Comparison of ENCODE assay signal across 36 cellular contexts in the genomic region with DNA sequence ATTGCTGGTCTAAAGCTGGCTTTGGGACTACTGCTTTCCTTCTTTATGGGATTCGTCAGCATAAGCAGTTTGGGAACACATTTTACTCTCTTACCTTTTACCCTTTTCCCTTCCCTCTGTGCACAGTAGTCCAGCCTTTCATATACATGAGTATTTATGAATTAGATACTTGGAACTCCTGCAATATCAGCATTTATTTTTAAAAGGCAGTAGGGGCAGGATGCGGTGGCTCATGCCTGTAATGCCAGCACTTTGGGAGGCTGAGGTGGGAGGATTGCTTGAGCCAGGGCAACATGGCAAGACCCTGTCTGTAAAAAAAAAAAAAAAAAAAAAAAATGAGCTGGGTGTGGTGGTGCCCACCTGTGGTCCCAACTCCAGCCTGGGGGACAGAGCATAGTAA.
"Had no signal": no experiment of that assay in that cellular context is flagged by ENCODE, and none has a peak within 500 bp of the region (broad histone marks: within the 10 kb centered on the region; RNA-seq: fewer than 3 reads in every experiment).

No MANE protein-coding gene starts in this region.

- H3K9ac ChIP-seq: SK-N-SH had no signal

- H3K27me3 Mint-ChIP-seq: activated CD4-positive, alpha-beta memory T cell treated with anti-CD3 and anti-CD28 coated beads, Interleukin-2, amount 10 ng/mL, durations not matched to agents 7 days and 5 days; activated naive CD4-positive, alpha-beta T cell treated with anti-CD3 and anti-CD28 coated beads, Interleukin-2, amount 50 U/mL, for 24 hours; activated naive CD8-positive, alpha-beta T cell treated with anti-CD3 and anti-CD28 coated beads, Interleukin-2, amount 10 ng/mL, durations not matched to agents 7 days and 5 days had no signal

- H3K9me3 Mint-ChIP-seq: activated CD4-positive, alpha-beta memory T cell treated with anti-CD3 and anti-CD28 coated beads, Interleukin-2, amount 10 ng/mL, durations not matched to agents 7 days and 5 days; activated naive CD4-positive, alpha-beta T cell treated with anti-CD3 and anti-CD28 coated beads, Interleukin-2, amount 50 U/mL, for 24 hours; activated T-helper 17 cell treated with anti-CD3 and anti-CD28 coated beads, Interleukin-2, amount 50 U/mL, for 72 hours had no signal

- H3K4me1 ChIP-seq: breast epithelium had no signal

- H3K4me3 Mint-ChIP-seq: activated CD4-positive, alpha-beta memory T cell treated with anti-CD3 and anti-CD28 coated beads, Interleukin-2, amount 10 ng/mL, durations not matched to agents 7 days and 5 days; activated CD8-positive, alpha-beta memory T cell treated with anti-CD3 and anti-CD28 coated beads, Interleukin-2, amount 10 ng/mL, durations not matched to agents 7 days and 5 days; activated naive CD4-positive, alpha-beta T cell treated with anti-CD3 and anti-CD28 coated beads, Interleukin-2, amount 50 U/mL, for 24 hours; activated naive CD8-positive, alpha-beta T cell treated with anti-CD3 and anti-CD28 coated beads, Interleukin-2, amount 10 ng/mL, durations not matched to agents 7 days and 5 days had no signal

- H3K9me3 ChIP-seq: ascending aorta, breast epithelium, Peyer's patch, SJSA1, SK-N-SH had no signal

- DNase-seq: activated CD4-positive, alpha-beta memory T cell treated with anti-CD3 and anti-CD28 coated beads, Interleukin-2, amount 10 ng/mL, durations not matched to agents 7 days and 5 days; activated CD4-positive, alpha-beta T cell treated with anti-CD3 and anti-CD28 coated beads for 1 hour; activated CD4-positive, alpha-beta T cell treated with anti-CD3 and anti-CD28 coated beads for 48 hours; activated CD4-positive, CD25-positive, alpha-beta regulatory T cell; activated CD8-positive, alpha-beta memory T cell treated with anti-CD3 and anti-CD28 coated beads for 24 hours; activated CD8-positive, alpha-beta memory T cell treated with anti-CD3 and anti-CD28 coated beads, Interleukin-2, amount 10 ng/mL, durations not matched to agents 7 days and 5 days; activated CD8-positive, alpha-beta memory T cell treated with anti-CD3 and anti-CD28 coated beads, Interleukin-2, amount 50 U/mL, for 48 hours; activated gamma-delta T cell; activated naive CD4-positive, alpha-beta T cell treated with Interleukin-2 at 50 U/mL for 16 hours; activated naive CD8-positive, alpha-beta T cell treated with anti-CD3 and anti-CD28 coated beads, Interleukin-2, amount 10 ng/mL, durations not matched to agents 7 days and 5 days; activated T-cell treated with anti-CD3 and anti-CD28 coated beads, Interleukin-2, amount 50 U/mL, for 48 hours; amygdala; cerebellar nuclear complex; Kasumi-1; NCI-H1092 treated with DMSO at 0.1 percent for 48 hours; NCI-H1417; NCI-H146; NCI-H187; NCI-H2029 treated with DMSO at 0.1 percent for 48 hours; NCI-H2107; NCI-H2171; NCI-H510A; NCI-H748 treated with DMSO at 0.1 percent for 48 hours; Peyer's patch; RPMI8226; SHP77 treated with DMSO at 0.1 percent for 48 hours; SK-N-SH; SW 1271; T-helper 1 cell; T1000; WERI-Rb-1 had no signal

- H3K27me3 ChIP-seq: ascending aorta, breast epithelium, Peyer's patch, SJSA1 had no signal

- H3K4me2 ChIP-seq: SK-N-SH had no signal

- H3K36me3 ChIP-seq: ascending aorta, breast epithelium, Peyer's patch, WERI-Rb-1 had no signal

- H3K27ac ChIP-seq: ascending aorta, breast epithelium, Peyer's patch, SJSA1, WERI-Rb-1 had no signal

- H3K27ac Mint-ChIP-seq: activated CD4-positive, alpha-beta memory T cell treated with anti-CD3 and anti-CD28 coated beads, Interleukin-2, amount 10 ng/mL, durations not matched to agents 7 days and 5 days; activated CD8-positive, alpha-beta memory T cell treated with anti-CD3 and anti-CD28 coated beads, Interleukin-2, amount 10 ng/mL, durations not matched to agents 7 days and 5 days; activated naive CD4-positive, alpha-beta T cell treated with anti-CD3 and anti-CD28 coated beads, Interleukin-2, amount 50 U/mL, for 24 hours; activated naive CD8-positive, alpha-beta T cell treated with anti-CD3 and anti-CD28 coated beads, Interleukin-2, amount 10 ng/mL, durations not matched to agents 7 days and 5 days; activated T-helper 17 cell treated with anti-CD3 and anti-CD28 coated beads, Interleukin-2, amount 50 U/mL, for 72 hours had no signal

- ATAC-seq: activated CD8-positive, alpha-beta memory T cell treated with anti-CD3 and anti-CD28 coated beads, Interleukin-2, amount 10 ng/mL, durations not matched to agents 7 days and 5 days; activated T-helper 17 cell treated with anti-CD3 and anti-CD28 coated beads, Interleukin-2, amount 50 U/mL, for 72 hours had no signal

- H3K9me2 ChIP-seq: SK-N-SH had no signal

- H3K4me3 ChIP-seq: ascending aorta, breast epithelium, Peyer's patch, SJSA1 had no signal
